ENCODE assay signal across 12 cellular contexts in the genomic region with DNA sequence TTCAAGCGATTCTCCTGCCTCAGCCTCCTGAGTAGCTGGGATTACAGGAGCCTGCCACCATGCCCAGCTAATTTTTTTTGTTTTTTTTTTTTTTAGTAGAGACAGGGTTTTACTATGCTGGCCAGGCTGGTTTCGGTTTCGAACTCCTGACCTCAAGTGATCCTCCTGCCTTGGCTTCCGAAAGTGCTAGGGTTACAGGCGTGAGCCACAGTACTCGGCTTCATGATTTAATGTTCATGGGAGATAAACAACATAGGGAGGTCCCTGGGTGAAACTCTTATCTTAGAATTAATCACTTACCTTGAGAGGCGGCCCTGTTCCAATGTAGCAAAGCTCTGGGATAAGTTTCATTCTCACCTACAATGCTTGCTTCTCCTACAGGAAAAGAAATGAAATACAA. TPM values are rescaled to one million over a fixed set of nuclear protein-coding genes. Genes with fewer than 3 reads are reported as not detected.
DNase-seq lines count a peak whose midpoint lies in the region; ATAC-seq and TF ChIP-seq lines count a peak whose summit lies in the region.
"Had no signal": no experiment of that assay in that cellular context is flagged by ENCODE, and none has a peak within 500 bp of the region (broad histone marks: within the 10 kb centered on the region; RNA-seq: fewer than 3 reads in every experiment).

No MANE protein-coding gene starts in this region.

- intact Hi-C loops in CD4-positive, alpha-beta T cell (cut with DNase I, micrococcal nuclease), result loop anchor here in 1 of 2 experiments (5.0 kb wide), 1 partner anchor 37 kb away; no protein-coding TSS in a partner anchor
- intact Hi-C loops in Right ventricle myocardium superior (cut with DNase I), result no loop called here

- no peaks in the 10 kb centered on the region for H3K4me1 Mint-ChIP-seq in CD4-positive, alpha-beta T cell (ENCODE audit: low read depth)
- peaks cover 0 to 6% (median 3%) of the 10 kb centered on the region in 3 donors for H3K4me1 Mint-ChIP-seq in T-cell

- no peaks in the 10 kb centered on the region for H3K27me3 Mint-ChIP-seq in CD4-positive, alpha-beta T cell
- no peaks in the 10 kb centered on the region for H3K27me3 Mint-ChIP-seq in T-cell

- peaks cover 83% of the 10 kb centered on the region for H3K36me3 Mint-ChIP-seq in CD4-positive, alpha-beta T cell (ENCODE audit: low read depth)
- H3K36me3 Mint-ChIP-seq in T-cell, result peaks cover 50% of the 10 kb centered on the region

- TF ChIP-seq POLR2A in erythroblast (IDR thresholded peaks at IDR 0.05; ENCODE audit: low read length), result no peak

- H3K4me1 ChIP-seq in foreskin keratinocyte, result no peaks in the 10 kb centered on the region
- H3K4me1 ChIP-seq: lower lobe of right lung had no signal

- DNase-seq in CD4-positive, alpha-beta T cell, result no peak
- DNase-seq in T-cell (peak in 15 of 34 experiments; percentile 2 to 46 (median 15)), foreskin keratinocyte (no peak), NCI-H345 (lab: John Stamatoyannopoulos, UW) (no peak), Right ventricle myocardium superior (no peak), erythroblast (lab: John Stamatoyannopoulos, UW) (no peak)
- DNase-seq: foreskin fibroblast, GOT3, lower lobe of right lung, NCI-H82 had no signal

- POLR2A ChIA-PET in CD4-positive, alpha-beta T cell (lab: Charles Lee), result interaction anchor here (1.1 kb wide), 1 partner anchor 11 kb away, joined by 3 read pairs; no protein-coding TSS in a partner anchor
- POLR2A ChIA-PET in T-cell (lab: Charles Lee), result interaction anchor here in 1 of 2 donors (0.6 kb wide), 1 partner anchor 44 kb away, joined by 3 read pairs; no protein-coding TSS in a partner anchor

- H3K4me3 Mint-ChIP-seq in CD4-positive, alpha-beta T cell, result no peak overlapping the region
- H3K4me3 Mint-ChIP-seq in T-cell, result peak overlapping the region in 1 of 3 donors; percentile 9

- CTCF ChIA-PET in CD4-positive, alpha-beta T cell (lab: Charles Lee), result no interaction called here
- CTCF ChIA-PET in T-cell (lab: Charles Lee), result interaction anchor here in 1 of 2 donors (1.3 kb wide), 1 partner anchor 21 kb away, joined by 3 read pairs; no protein-coding TSS in a partner anchor

- no peaks in the 10 kb centered on the region for H3K27me3 ChIP-seq in CD4-positive, alpha-beta T cell (ENCODE audit: control insufficient read depth, insufficient read depth, low read length)
- H3K27me3 ChIP-seq in foreskin keratinocyte, result no peaks in the 10 kb centered on the region

- H3K9me3 Mint-ChIP-seq in CD4-positive, alpha-beta T cell, result no peaks in the 10 kb centered on the region
- H3K9me3 Mint-ChIP-seq in T-cell, result no peaks in the 10 kb centered on the region

- H3K27ac Mint-ChIP-seq in CD4-positive, alpha-beta T cell, result peak overlapping the region; percentile 66
- H3K27ac Mint-ChIP-seq in T-cell, result peak overlapping the region; percentile 50 to 83

- H3K9me3 ChIP-seq in CD4-positive, alpha-beta T cell (ENCODE audit: control insufficient read depth, low read length), result no peaks in the 10 kb centered on the region
- H3K9me3 ChIP-seq: lower lobe of right lung had no signal

- no peak for TF ChIP-seq CTCF in CD4-positive, alpha-beta T cell (IDR thresholded peaks at IDR 0.05)
- no peak for TF ChIP-seq CTCF in foreskin keratinocyte (conservative IDR thresholded peaks at IDR 0.05)

- no peak overlapping the region for H3K27ac ChIP-seq in CD4-positive, alpha-beta T cell (ENCODE audit: low read depth, low read length)
- no peak overlapping the region for H3K27ac ChIP-seq in foreskin keratinocyte
- H3K27ac ChIP-seq: lower lobe of right lung had no signal

- ATAC-seq in CD4-positive, alpha-beta T cell (ENCODE audit: poor library complexity), result no peak
- ATAC-seq in GM19395 (IDR thresholded peaks at IDR 0.05; ENCODE audit: unreplicated experiment), result peak; percentile 98
- peak; percentile 97 for ATAC-seq in HG02943 (IDR thresholded peaks at IDR 0.05; ENCODE audit: low read depth, unreplicated experiment)
- ATAC-seq in T-cell (replicated peaks in 1 of 4), result peak in 3 of 4 experiments; percentile 20 to 52 (median 34)
- no peak for ATAC-seq in foreskin keratinocyte
- ATAC-seq in Right ventricle myocardium superior (ENCODE audit: poor library complexity), result no peak
- ATAC-seq: lower lobe of right lung had no signal

RNA-seq across cellular contexts. Expression of a gene that starts 48.3 kb away (rescaled TPM):
- total RNA-seq in CD4-positive, alpha-beta T cell, result 10 to 100 TPM; 40.6 to 46.4 TPM
- total RNA-seq in T-cell, result 10 to 100 TPM; 44.2 to 55.2 (median 52.7) TPM
- 26.2 and 34.7 TPM in 2 replicates for total RNA-seq in foreskin keratinocyte
- 5.6 TPM in 2 replicates for polyA plus RNA-seq in foreskin keratinocyte
- total RNA-seq in Right ventricle myocardium superior, result 46.0 TPM

Comparison
In these comparisons a context has a peak if more than half of its experiments do, and no peak if none do; other contexts are left out.
1. ATAC-seq: peak in GM19395 (single experiment), HG02943 (single experiment) and T-cell (3 of 4); none in CD4-positive, alpha-beta T cell (single experiment), foreskin keratinocyte (single experiment) and Right ventricle myocardium superior (single experiment).